In the genomic region with DNA sequence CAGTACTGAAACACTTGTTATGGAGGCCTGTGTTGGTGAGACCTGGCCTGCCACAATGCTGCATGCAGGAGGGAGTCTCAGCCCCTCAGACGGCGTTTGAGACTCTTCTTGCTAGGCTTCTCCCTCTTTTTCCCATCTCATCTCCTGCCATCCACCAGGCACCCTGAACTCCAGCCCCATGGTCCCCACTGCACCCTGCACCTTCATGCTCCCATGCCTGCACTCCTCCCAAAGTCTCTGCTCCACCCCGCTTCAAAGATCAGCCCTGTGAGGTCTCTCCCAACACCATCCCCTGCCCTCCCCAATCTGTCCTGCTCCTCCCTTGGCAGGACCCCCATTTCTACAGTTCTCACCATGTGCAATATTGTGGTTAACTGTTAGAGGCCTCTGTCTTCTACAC, we compare ENCODE assay signal across 22 cellular contexts.
DNase-seq lines count a peak whose midpoint lies in the region; ATAC-seq, FAIRE-seq and TF ChIP-seq lines count a peak whose summit lies in the region.
"Had no signal": no experiment of that assay in that cellular context is flagged by ENCODE, and none has a peak within 500 bp of the region (broad histone marks: within the 10 kb centered on the region; RNA-seq: fewer than 3 reads in every experiment).

No MANE protein-coding gene starts in this region.

- H3K27ac ChIP-seq in CD8-positive, alpha-beta T cell (ENCODE audit: low read depth, low read length) = no peak overlapping the region
- H3K27ac ChIP-seq in IMR-90 (ENCODE audit: insufficient read depth, low read length) = peak overlapping the region; percentile 24; the same call in 1 of the 2 replicates
- H3K27ac ChIP-seq in H1 (ENCODE audit: low read depth, low read length) = no peak overlapping the region
- H3K27ac ChIP-seq in right lobe of liver = no peak overlapping the region
- H3K27ac ChIP-seq: RWPE1, tibial nerve had no signal

- H3K18ac ChIP-seq in IMR-90 (ENCODE audit: low read depth, low read length) (no peak overlapping the region), H1 (ENCODE audit: extremely low read depth, low read length) (no peak overlapping the region)

- H2AK9ac ChIP-seq in IMR-90 (replicated peaks; ENCODE audit: low read depth, low read length, poor library complexity) = peak overlapping the region; percentile 30

- H4K20me1 ChIP-seq in IMR-90 (ENCODE audit: insufficient read depth, low read length) = peaks cover 10% of the 10 kb centered on the region
- H4K20me1 ChIP-seq in H1 (replicated peaks in 1 of 2; ENCODE audit: control insufficient read depth in 1 of 2, insufficient read depth in 2 of 2, low read length in 2 of 2) = peaks cover 0 to 8% of the 10 kb centered on the region in 2 experiments

- peaks cover 3% of the 10 kb centered on the region for H3K36me3 ChIP-seq in CD8-positive, alpha-beta T cell (ENCODE audit: insufficient read depth, low read length)
- H3K36me3 ChIP-seq in IMR-90 (ENCODE audit: control insufficient read depth, insufficient read depth, low read length) (peaks cover 15% of the 10 kb centered on the region), H1 (ENCODE audit: control insufficient read depth in 2 of 4, insufficient read depth in 4 of 4, low read length in 3 of 4) (no peaks in the 10 kb centered on the region), right lobe of liver (no peaks in the 10 kb centered on the region)

- TF ChIP-seq CTCF in CD8-positive, alpha-beta T cell (IDR thresholded peaks at IDR 0.05) = no peak
- TF ChIP-seq CTCF in IMR-90 (conservative IDR thresholded peaks at IDR 0.05; ENCODE audit: low read depth, low read length) (no peak), H1 (IDR thresholded peaks at IDR 0.05; ENCODE audit: control extremely low read depth in 1 of 3, insufficient read depth in 1 of 3, low read depth in 1 of 3, low read length in 3 of 3) (no peak), right lobe of liver (IDR thresholded peaks at IDR 0.05) (no peak)

- H3K27ac Mint-ChIP-seq in CD8-positive, alpha-beta T cell = peak overlapping the region; percentile 62
- H3K27ac Mint-ChIP-seq: activated CD4-positive, alpha-beta memory T cell treated with anti-CD3 and anti-CD28 coated beads for 36 hours; stimulated activated naive CD8-positive, alpha-beta T cell treated with anti-CD3 and anti-CD28 coated beads, Interleukin-15, amount 100 ng/mL, for 72 hours had no signal

- peaks cover 39% of the 10 kb centered on the region for H3K4me1 Mint-ChIP-seq in CD8-positive, alpha-beta T cell (ENCODE audit: low read depth)

- H2BK120ac ChIP-seq in IMR-90 (ENCODE audit: low read depth, low read length) (no peak overlapping the region), H1 (replicated peaks; ENCODE audit: low read depth, low read length) (no peak overlapping the region)

- H3K36me3 Mint-ChIP-seq in CD8-positive, alpha-beta T cell = peaks cover 58% of the 10 kb centered on the region

- no peak for DNase-seq in CD8-positive, alpha-beta T cell
- no peak for DNase-seq in GM18507 (ENCODE audit: extremely low spot score, insufficient read length, low read depth)
- no peak for DNase-seq in IMR-90
- no peak for DNase-seq in H1 (ENCODE audit: low read depth in 1 of 2, low spot score in 2 of 2)
- DNase-seq in right lobe of liver = no peak
- no peak for DNase-seq in stimulated activated CD4-positive, alpha-beta T cell treated with anti-CD3 and anti-CD28 coated beads, Interleukin-12 subunit alpha, Interleukin-12 subunit beta, amount 100 ng/mL, for 4 hours
- DNase-seq: activated CD4-positive, alpha-beta memory T cell treated with anti-CD3 and anti-CD28 coated beads for 36 hours; aorta; Calu3; mammary epithelial cell; NCI-H2107; NCI-H524; nucleus accumbens; retina; spleen; stimulated activated CD4-positive, alpha-beta T cell treated with anti-CD3 and anti-CD28 coated beads, Interleukin-4, amount 100 ng/mL, for 4 hours; stimulated activated naive CD8-positive, alpha-beta T cell treated with anti-CD3 and anti-CD28 coated beads, Interleukin-15, amount 100 ng/mL, for 72 hours; T-helper 9 cell had no signal

- POLR2A ChIA-PET in CD8-positive, alpha-beta T cell (lab: Charles Lee) = no interaction called here
- POLR2A ChIA-PET in IMR-90 (lab: Charles Lee; ENCODE audit: unreplicated experiment) (no interaction called here), H1 (lab: Charles Lee; ENCODE audit: partially characterized antibody) (no interaction called here)

- in situ Hi-C loops in IMR-90 (cut with MboI; ENCODE audit: low sequenced_read_pairs) = no loop called here

- FAIRE-seq in GM18507 (lab: Jason Lieb, UNC) = peak; percentile 58
- FAIRE-seq in H1 (lab: Jason Lieb, UNC) = no peak

- H3K4me2 ChIP-seq in IMR-90 (ENCODE audit: low read depth, low read length) = no peak overlapping the region
- no peak overlapping the region; a peak in 1 of 4 replicates for H3K4me2 ChIP-seq in H1 (ENCODE audit: insufficient read depth in 1 of 2, low read depth in 2 of 2, low read length in 2 of 2)

- peaks cover 20 to 73% of the 10 kb centered on the region in 2 experiments for H3K79me1 ChIP-seq in IMR-90 (ENCODE audit: low read depth in 1 of 2, low read length in 2 of 2)
- H3K79me1 ChIP-seq in H1 (ENCODE audit: low read depth, low read length) = peaks cover 4% of the 10 kb centered on the region; the same call in 1 of the 2 replicates

- dilution Hi-C loops in IMR-90 (cut with HindIII; ENCODE audit: low sequenced_read_pairs, unreplicated experiment) = no loop called here

- H2BK15ac ChIP-seq in IMR-90 (ENCODE audit: low read depth, low read length) = no peak overlapping the region
- H2BK15ac ChIP-seq in H1 (ENCODE audit: low read length) = no peak overlapping the region

- H2BK5ac ChIP-seq in IMR-90 (ENCODE audit: low read depth, low read length, poor library complexity, severe bottlenecking) (no peak overlapping the region), H1 (ENCODE audit: low read depth, low read length) (no peak overlapping the region)

- no peaks in the 10 kb centered on the region for H3K27me3 Mint-ChIP-seq in CD8-positive, alpha-beta T cell (ENCODE audit: low read depth)
- H3K27me3 Mint-ChIP-seq: activated CD4-positive, alpha-beta memory T cell treated with anti-CD3 and anti-CD28 coated beads for 36 hours; stimulated activated naive CD8-positive, alpha-beta T cell treated with anti-CD3 and anti-CD28 coated beads, Interleukin-15, amount 100 ng/mL, for 72 hours had no signal

- intact Hi-C loops in CD8-positive, alpha-beta T cell (cut with DNase I, micrococcal nuclease) = no loop called here
- intact Hi-C loops in IMR-90 (cut with micrococcal nuclease) (no loop called here), right lobe of liver (cut with DNase I) (no loop called here)

- H2AFZ ChIP-seq in IMR-90 (replicated peaks; ENCODE audit: low read length, poor library complexity) (peak overlapping the region; percentile 15), H1 (ENCODE audit: low read length) (no peak overlapping the region)

- CTCF ChIA-PET in CD8-positive, alpha-beta T cell (lab: Charles Lee) = no interaction called here
- CTCF ChIA-PET in IMR-90 (lab: Yijun Ruan, JAX) (interaction anchor here (0.6 kb wide), 1 partner anchor 445 kb away, joined by 3 read pairs; no protein-coding TSS in a partner anchor), H1 (lab: Charles Lee; ENCODE audit: partially characterized antibody) (no interaction called here)

- H3K9ac ChIP-seq in IMR-90 (ENCODE audit: low read depth, low read length) (no peak overlapping the region), H1 (replicated peaks in 1 of 4; ENCODE audit: extremely low read depth in 1 of 4, low read depth in 3 of 4, low read length in 3 of 4) (no peak overlapping the region)

- 0 out of 4 replicates have a peak overlapping the region, but pooled peaks of 1 of the 2 experiments have one; percentile 7 for H4K8ac ChIP-seq in IMR-90 (ENCODE audit: low read depth in 2 of 2, low read length in 2 of 2)
- H4K8ac ChIP-seq in H1 (ENCODE audit: extremely low read depth, insufficient read depth, low read length) = no peak overlapping the region

- H3K23ac ChIP-seq in IMR-90 (ENCODE audit: low read depth, low read length) (no peak overlapping the region; the same call in 1 of the 2 replicates), H1 (ENCODE audit: insufficient read length) (no peak overlapping the region)

- H3K4me1 ChIP-seq in CD8-positive, alpha-beta T cell (ENCODE audit: insufficient read depth, low read length) = no peaks in the 10 kb centered on the region
- H3K4me1 ChIP-seq in IMR-90 (ENCODE audit: control insufficient read depth, insufficient read depth, low read length) (peaks cover 14% of the 10 kb centered on the region), H1 (replicated peaks in 1 of 4; ENCODE audit: control insufficient read depth in 3 of 4, insufficient read depth in 4 of 4, low read length in 3 of 4) (peaks cover 3 to 16% (median 5%) of the 10 kb centered on the region in 4 experiments; a peak in 6 of 7 replicates), right lobe of liver (no peaks in the 10 kb centered on the region)
- H3K4me1 ChIP-seq: tibial nerve had no signal

- H4K5ac ChIP-seq in IMR-90 (ENCODE audit: low read depth, low read length) (no peak overlapping the region), H1 (ENCODE audit: insufficient read length, low read depth, low read length) (no peak overlapping the region)

- H3K9me3 ChIP-seq in CD8-positive, alpha-beta T cell (ENCODE audit: low read length) = no peaks in the 10 kb centered on the region
- H3K9me3 ChIP-seq in IMR-90 (ENCODE audit: control insufficient read depth, insufficient read depth, low read length) (no peaks in the 10 kb centered on the region), H1 (ENCODE audit: insufficient read depth in 2 of 2, low read depth in 1 of 2, low read length in 1 of 2) (no peaks in the 10 kb centered on the region), right lobe of liver (no peaks in the 10 kb centered on the region)
- H3K9me3 ChIP-seq: spleen, tibial nerve had no signal

- no peak for TF ChIP-seq EP300 in H1 (IDR thresholded peaks at IDR 0.05; ENCODE audit: borderline replicate concordance in 1 of 2, low read depth in 2 of 2, low read length in 2 of 2)

- H3K4ac ChIP-seq in IMR-90 (ENCODE audit: low read depth, low read length) (no peak overlapping the region), H1 (replicated peaks; ENCODE audit: insufficient read length, low read depth, low read length) (no peak overlapping the region)

- ATAC-seq in CD8-positive, alpha-beta T cell = no peak
- ATAC-seq in IMR-90 (ENCODE audit: low read depth) = no peak
- ATAC-seq in right lobe of liver = no peak
- ATAC-seq in GM18502 (IDR thresholded peaks at IDR 0.05; ENCODE audit: poor library complexity, unreplicated experiment) = no peak
- ATAC-seq: SK-N-SH treated with all-trans-retinoic acid at 6 μM for 48 hours; stimulated activated naive CD8-positive, alpha-beta T cell treated with anti-CD3 and anti-CD28 coated beads, Interleukin-15, amount 100 ng/mL, for 72 hours had no signal

- no TSS peak for BruUV-seq in IMR-90 (replicated peaks; lab: Mats Ljungman, UMichigan)

- peaks cover 0 to 11% of the 10 kb centered on the region in 2 experiments; a peak in 1 of 4 replicates for H3K79me2 ChIP-seq in H1 (ENCODE audit: control insufficient read depth in 1 of 2, insufficient read depth in 2 of 2, low read length in 2 of 2)

- H2BK20ac ChIP-seq in IMR-90 (ENCODE audit: low read depth, low read length) (no peak overlapping the region), H1 (ENCODE audit: low read length) (0 out of 2 replicates have a peak overlapping the region, but pooled peaks have one; percentile 48)

- H3K23me2 ChIP-seq in H1 (ENCODE audit: low read depth, low read length) = no peaks in the 10 kb centered on the region

- H3K4me3 ChIP-seq in CD8-positive, alpha-beta T cell (ENCODE audit: low read depth, low read length) = no peak overlapping the region
- no peak overlapping the region for H3K4me3 ChIP-seq in IMR-90 (ENCODE audit: insufficient read depth, low read depth, low read length)
- no peak overlapping the region for H3K4me3 ChIP-seq in H1 (ENCODE audit: extremely low read depth in 1 of 4, insufficient read depth in 2 of 4, low read depth in 3 of 4, low read length in 4 of 4)
- no peak overlapping the region for H3K4me3 ChIP-seq in right lobe of liver
- H3K4me3 ChIP-seq: spleen, tibial nerve had no signal

- H3K9me1 ChIP-seq in IMR-90 (ENCODE audit: insufficient read depth, low read length) = peaks cover 27% of the 10 kb centered on the region; the same call in 1 of the 2 replicates

- TF ChIP-seq POLR2A in IMR-90 (IDR thresholded peaks at IDR 0.05; ENCODE audit: low read depth, low read length) = no peak
- no peak for TF ChIP-seq POLR2A in H1 (IDR thresholded peaks at IDR 0.05; ENCODE audit: control extremely low read depth in 1 of 2, low read depth in 2 of 2, low read length in 2 of 2)
- no peak for TF ChIP-seq POLR2A in right lobe of liver (IDR thresholded peaks at IDR 0.05)

- WGBS in IMR-90 (ENCODE audit: extremely low coverage in 2 of 2, insufficient read length in 1 of 2), 2 experiments = no CpG with 5 or more reads among the region's 3 CpGs
- 87% methylated on average over 3 of the region's 3 CpGs; no CpG with 5 or more reads in 1 of the 2 experiments for WGBS in H1 (ENCODE audit: extremely low coverage in 1 of 2, insufficient coverage in 1 of 2, insufficient read length in 1 of 2, insufficient replicate concordance in 2 of 2, low coverage in 1 of 2, low lambda C conversion rate in 2 of 2, missing lambda C conversion rate in 1 of 2), 2 experiments
- WGBS in right lobe of liver (ENCODE audit: insufficient coverage, low coverage, low lambda C conversion rate, missing lambda C conversion rate) = 100% methylated on average over 1 of the region's 3 CpGs

- no peaks in the 10 kb centered on the region for H3K9me3 Mint-ChIP-seq in CD8-positive, alpha-beta T cell
- H3K9me3 Mint-ChIP-seq: activated CD4-positive, alpha-beta memory T cell treated with anti-CD3 and anti-CD28 coated beads for 36 hours; stimulated activated naive CD8-positive, alpha-beta T cell treated with anti-CD3 and anti-CD28 coated beads, Interleukin-15, amount 100 ng/mL, for 72 hours had no signal

- H3K56ac ChIP-seq in IMR-90 (ENCODE audit: extremely low read depth, insufficient read depth, low read length) (no peak overlapping the region), H1 (replicated peaks; ENCODE audit: insufficient read length, low read depth, low read length) (no peak overlapping the region)

- TF ChIP-seq RAD21 in IMR-90 (IDR thresholded peaks at IDR 0.05; ENCODE audit: low read length) (no peak), H1 (IDR thresholded peaks at IDR 0.05 in 1 of 2, conservative IDR thresholded peaks at IDR 0.05 in 1 of 2; ENCODE audit: low read depth in 2 of 2, low read length in 2 of 2) (no peak)

- no peak overlapping the region for H2BK12ac ChIP-seq in H1 (ENCODE audit: low read depth, low read length)

- H3K14ac ChIP-seq in IMR-90 (replicated peaks; ENCODE audit: low read depth, low read length) (no peak overlapping the region; the same call in 1 of the 2 replicates), H1 (ENCODE audit: insufficient read length) (no peak overlapping the region)

- H4K91ac ChIP-seq in IMR-90 (ENCODE audit: insufficient read depth, low read depth, low read length) (no peak overlapping the region), H1 (replicated peaks; ENCODE audit: insufficient read length, low read length) (peak overlapping the region; percentile 77)

- H3K4me3 Mint-ChIP-seq in CD8-positive, alpha-beta T cell = no peak overlapping the region
- H3K4me3 Mint-ChIP-seq: activated CD4-positive, alpha-beta memory T cell treated with anti-CD3 and anti-CD28 coated beads for 36 hours; stimulated activated naive CD8-positive, alpha-beta T cell treated with anti-CD3 and anti-CD28 coated beads, Interleukin-15, amount 100 ng/mL, for 72 hours had no signal

- no peaks in the 10 kb centered on the region for H3K27me3 ChIP-seq in CD8-positive, alpha-beta T cell (ENCODE audit: insufficient read depth, low read length)
- H3K27me3 ChIP-seq in IMR-90 (ENCODE audit: control insufficient read depth, insufficient read depth, low read length) (no peaks in the 10 kb centered on the region), H1 (replicated peaks in 1 of 4; ENCODE audit: control insufficient read depth in 3 of 4, extremely low read depth in 1 of 4, insufficient read depth in 3 of 4, low read length in 3 of 4) (no peaks in the 10 kb centered on the region), right lobe of liver (no peaks in the 10 kb centered on the region)
- H3K27me3 ChIP-seq: spleen, tibial nerve had no signal

- 0 out of 2 replicates have a peak overlapping the region, but pooled peaks have one; percentile 16 for H2AK5ac ChIP-seq in IMR-90 (ENCODE audit: low read depth, low read length)
- H2AK5ac ChIP-seq in H1 (ENCODE audit: low read depth, low read length) = no peak overlapping the region
